ENCODE assay signal across 1 cellular context in the genomic region with DNA sequence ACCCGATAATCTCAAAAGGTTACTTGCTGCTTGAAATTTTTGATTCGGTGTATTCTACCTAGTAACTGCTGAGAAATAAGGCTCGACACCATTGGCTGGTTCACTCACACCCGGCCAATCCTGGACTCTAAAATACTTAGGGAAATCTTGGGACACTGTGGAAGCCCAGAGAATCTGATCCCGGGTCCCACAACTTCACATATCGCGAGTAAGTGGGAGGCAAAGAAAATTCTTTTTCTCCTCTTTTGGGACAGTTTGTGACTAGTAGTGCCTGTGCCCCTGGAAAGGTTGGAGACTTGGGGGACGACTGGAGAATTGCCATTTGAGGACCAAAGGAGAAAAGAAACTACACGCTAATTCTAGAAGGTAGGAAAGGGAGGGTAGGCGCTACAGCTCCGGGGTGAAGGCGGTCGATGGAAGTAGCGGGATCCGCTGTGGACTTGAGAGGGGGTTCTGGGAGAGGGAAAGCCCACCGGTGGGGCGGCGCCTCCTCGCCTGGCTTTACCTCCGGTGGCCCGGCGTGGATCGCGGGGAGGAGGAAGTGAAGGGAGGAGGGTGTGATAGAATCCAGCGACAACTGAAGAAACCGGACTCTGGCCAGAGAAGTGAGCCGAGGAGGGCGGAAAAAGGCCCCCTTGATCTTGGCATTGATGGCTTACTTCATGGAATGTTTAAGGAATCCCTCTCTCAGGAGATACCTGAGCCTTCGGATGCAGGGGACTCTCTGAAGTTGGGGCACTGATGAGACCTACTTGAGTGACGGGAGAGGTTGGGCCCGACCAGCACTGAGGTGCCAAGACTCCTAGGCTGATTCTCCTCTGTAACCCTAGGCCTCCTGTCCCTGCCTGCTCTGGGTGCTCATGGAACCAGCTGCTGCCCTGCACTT.
TF ChIP-seq lines count a peak whose summit lies in the region.

No MANE protein-coding gene starts in this region.

TF ChIP-seq in HepG2, 621 proteins besides CTCF, POLR2A, EP300 and RAD21 (continues in another document):
- TF ChIP-seq, protein P1, sequence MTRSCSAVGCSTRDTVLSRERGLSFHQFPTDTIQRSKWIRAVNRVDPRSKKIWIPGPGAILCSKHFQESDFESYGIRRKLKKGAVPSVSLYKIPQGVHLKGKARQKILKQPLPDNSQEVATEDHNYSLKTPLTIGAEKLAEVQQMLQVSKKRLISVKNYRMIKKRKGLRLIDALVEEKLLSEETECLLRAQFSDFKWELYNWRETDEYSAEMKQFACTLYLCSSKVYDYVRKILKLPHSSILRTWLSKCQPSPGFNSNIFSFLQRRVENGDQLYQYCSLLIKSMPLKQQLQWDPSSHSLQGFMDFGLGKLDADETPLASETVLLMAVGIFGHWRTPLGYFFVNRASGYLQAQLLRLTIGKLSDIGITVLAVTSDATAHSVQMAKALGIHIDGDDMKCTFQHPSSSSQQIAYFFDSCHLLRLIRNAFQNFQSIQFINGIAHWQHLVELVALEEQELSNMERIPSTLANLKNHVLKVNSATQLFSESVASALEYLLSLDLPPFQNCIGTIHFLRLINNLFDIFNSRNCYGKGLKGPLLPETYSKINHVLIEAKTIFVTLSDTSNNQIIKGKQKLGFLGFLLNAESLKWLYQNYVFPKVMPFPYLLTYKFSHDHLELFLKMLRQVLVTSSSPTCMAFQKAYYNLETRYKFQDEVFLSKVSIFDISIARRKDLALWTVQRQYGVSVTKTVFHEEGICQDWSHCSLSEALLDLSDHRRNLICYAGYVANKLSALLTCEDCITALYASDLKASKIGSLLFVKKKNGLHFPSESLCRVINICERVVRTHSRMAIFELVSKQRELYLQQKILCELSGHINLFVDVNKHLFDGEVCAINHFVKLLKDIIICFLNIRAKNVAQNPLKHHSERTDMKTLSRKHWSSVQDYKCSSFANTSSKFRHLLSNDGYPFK (CRISPR knock-in tag; IDR thresholded peaks at IDR 0.05; ENCODE audit: borderline replicate concordance): peak; percentile 34; the same call in 1 of the 2 replicates
- TF ChIP-seq KDM2A (CRISPR knock-in tag; IDR thresholded peaks at IDR 0.05; ENCODE audit: borderline replicate concordance, low read depth): peak; percentile 39; the same call in 1 of the 2 replicates
- TF ChIP-seq ZEB1 (IDR thresholded peaks at IDR 0.05; ENCODE audit: insufficient replicate concordance, low read depth): no peak
- peak; percentile 56 for TF ChIP-seq TAF1 (CRISPR knock-in tag; IDR thresholded peaks at IDR 0.05)
- peak; percentile 55; the same call in 1 of the 2 replicates for TF ChIP-seq NFKB2 (CRISPR knock-in tag; IDR thresholded peaks at IDR 0.05; ENCODE audit: borderline replicate concordance)
- TF ChIP-seq, protein P2, sequence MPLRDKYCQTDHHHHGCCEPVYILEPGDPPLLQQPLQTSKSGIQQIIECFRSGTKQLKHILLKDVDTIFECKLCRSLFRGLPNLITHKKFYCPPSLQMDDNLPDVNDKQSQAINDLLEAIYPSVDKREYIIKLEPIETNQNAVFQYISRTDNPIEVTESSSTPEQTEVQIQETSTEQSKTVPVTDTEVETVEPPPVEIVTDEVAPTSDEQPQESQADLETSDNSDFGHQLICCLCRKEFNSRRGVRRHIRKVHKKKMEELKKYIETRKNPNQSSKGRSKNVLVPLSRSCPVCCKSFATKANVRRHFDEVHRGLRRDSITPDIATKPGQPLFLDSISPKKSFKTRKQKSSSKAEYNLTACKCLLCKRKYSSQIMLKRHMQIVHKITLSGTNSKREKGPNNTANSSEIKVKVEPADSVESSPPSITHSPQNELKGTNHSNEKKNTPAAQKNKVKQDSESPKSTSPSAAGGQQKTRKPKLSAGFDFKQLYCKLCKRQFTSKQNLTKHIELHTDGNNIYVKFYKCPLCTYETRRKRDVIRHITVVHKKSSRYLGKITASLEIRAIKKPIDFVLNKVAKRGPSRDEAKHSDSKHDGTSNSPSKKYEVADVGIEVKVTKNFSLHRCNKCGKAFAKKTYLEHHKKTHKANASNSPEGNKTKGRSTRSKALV (CRISPR knock-in tag; IDR thresholded peaks at IDR 0.05): peak; percentile 56; the same call in 1 of the 2 replicates
- TF ChIP-seq, protein P3, sequence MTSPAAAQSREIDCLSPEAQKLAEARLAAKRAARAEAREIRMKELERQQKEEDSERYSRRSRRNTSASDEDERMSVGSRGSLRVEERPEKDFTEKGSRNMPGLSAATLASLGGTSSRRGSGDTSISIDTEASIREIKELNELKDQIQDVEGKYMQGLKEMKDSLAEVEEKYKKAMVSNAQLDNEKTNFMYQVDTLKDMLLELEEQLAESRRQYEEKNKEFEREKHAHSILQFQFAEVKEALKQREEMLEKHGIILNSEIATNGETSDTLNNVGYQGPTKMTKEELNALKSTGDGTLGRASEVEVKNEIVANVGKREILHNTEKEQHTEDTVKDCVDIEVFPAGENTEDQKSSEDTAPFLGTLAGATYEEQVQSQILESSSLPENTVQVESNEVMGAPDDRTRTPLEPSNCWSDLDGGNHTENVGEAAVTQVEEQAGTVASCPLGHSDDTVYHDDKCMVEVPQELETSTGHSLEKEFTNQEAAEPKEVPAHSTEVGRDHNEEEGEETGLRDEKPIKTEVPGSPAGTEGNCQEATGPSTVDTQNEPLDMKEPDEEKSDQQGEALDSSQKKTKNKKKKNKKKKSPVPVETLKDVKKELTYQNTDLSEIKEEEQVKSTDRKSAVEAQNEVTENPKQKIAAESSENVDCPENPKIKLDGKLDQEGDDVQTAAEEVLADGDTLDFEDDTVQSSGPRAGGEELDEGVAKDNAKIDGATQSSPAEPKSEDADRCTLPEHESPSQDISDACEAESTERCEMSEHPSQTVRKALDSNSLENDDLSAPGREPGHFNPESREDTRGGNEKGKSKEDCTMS (CRISPR knock-in tag; conservative IDR thresholded peaks at IDR 0.05): no peak
- TF ChIP-seq, protein P4, sequence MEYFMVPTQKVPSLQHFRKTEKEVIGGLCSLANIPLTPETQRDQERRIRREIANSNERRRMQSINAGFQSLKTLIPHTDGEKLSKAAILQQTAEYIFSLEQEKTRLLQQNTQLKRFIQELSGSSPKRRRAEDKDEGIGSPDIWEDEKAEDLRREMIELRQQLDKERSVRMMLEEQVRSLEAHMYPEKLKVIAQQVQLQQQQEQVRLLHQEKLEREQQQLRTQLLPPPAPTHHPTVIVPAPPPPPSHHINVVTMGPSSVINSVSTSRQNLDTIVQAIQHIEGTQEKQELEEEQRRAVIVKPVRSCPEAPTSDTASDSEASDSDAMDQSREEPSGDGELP (IDR thresholded peaks at IDR 0.05; ENCODE audit: borderline replicate concordance, low read depth): no peak
- no peak for TF ChIP-seq ZNF335 (CRISPR knock-in tag; IDR thresholded peaks at IDR 0.05)
- TF ChIP-seq KLF13 (CRISPR knock-in tag; IDR thresholded peaks at IDR 0.05): 0 out of 2 replicates have a peak, but pooled peaks have one; percentile 37
- peak; percentile 70; the same call in 1 of the 2 replicates for TF ChIP-seq KDM5A (IDR thresholded peaks at IDR 0.05; ENCODE audit: borderline replicate concordance, low read length)
- peak; percentile 72 for TF ChIP-seq ASH2L (IDR thresholded peaks at IDR 0.05; ENCODE audit: insufficient read length, low read depth, low read length)
- 0 out of 2 replicates have a peak, but pooled peaks have one; percentile 26 for TF ChIP-seq MYC (CRISPR knock-in tag; IDR thresholded peaks at IDR 0.05; ENCODE audit: borderline replicate concordance)
- TF ChIP-seq, protein P5, sequence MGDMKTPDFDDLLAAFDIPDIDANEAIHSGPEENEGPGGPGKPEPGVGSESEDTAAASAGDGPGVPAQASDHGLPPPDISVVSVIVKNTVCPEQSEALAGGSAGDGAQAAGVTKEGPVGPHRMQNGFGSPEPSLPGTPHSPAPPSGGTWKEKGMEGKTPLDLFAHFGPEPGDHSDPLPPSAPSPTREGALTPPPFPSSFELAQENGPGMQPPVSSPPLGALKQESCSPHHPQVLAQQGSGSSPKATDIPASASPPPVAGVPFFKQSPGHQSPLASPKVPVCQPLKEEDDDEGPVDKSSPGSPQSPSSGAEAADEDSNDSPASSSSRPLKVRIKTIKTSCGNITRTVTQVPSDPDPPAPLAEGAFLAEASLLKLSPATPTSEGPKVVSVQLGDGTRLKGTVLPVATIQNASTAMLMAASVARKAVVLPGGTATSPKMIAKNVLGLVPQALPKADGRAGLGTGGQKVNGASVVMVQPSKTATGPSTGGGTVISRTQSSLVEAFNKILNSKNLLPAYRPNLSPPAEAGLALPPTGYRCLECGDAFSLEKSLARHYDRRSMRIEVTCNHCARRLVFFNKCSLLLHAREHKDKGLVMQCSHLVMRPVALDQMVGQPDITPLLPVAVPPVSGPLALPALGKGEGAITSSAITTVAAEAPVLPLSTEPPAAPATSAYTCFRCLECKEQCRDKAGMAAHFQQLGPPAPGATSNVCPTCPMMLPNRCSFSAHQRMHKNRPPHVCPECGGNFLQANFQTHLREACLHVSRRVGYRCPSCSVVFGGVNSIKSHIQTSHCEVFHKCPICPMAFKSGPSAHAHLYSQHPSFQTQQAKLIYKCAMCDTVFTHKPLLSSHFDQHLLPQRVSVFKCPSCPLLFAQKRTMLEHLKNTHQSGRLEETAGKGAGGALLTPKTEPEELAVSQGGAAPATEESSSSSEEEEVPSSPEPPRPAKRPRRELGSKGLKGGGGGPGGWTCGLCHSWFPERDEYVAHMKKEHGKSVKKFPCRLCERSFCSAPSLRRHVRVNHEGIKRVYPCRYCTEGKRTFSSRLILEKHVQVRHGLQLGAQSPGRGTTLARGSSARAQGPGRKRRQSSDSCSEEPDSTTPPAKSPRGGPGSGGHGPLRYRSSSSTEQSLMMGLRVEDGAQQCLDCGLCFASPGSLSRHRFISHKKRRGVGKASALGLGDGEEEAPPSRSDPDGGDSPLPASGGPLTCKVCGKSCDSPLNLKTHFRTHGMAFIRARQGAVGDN (CRISPR knock-in tag; IDR thresholded peaks at IDR 0.05): peak; percentile 80
- no peak for TF ChIP-seq BRCA1 (CRISPR knock-in tag; IDR thresholded peaks at IDR 0.05)
- no peak for TF ChIP-seq ZNF17 (CRISPR knock-in tag; IDR thresholded peaks at IDR 0.05)
- TF ChIP-seq, protein P6, sequence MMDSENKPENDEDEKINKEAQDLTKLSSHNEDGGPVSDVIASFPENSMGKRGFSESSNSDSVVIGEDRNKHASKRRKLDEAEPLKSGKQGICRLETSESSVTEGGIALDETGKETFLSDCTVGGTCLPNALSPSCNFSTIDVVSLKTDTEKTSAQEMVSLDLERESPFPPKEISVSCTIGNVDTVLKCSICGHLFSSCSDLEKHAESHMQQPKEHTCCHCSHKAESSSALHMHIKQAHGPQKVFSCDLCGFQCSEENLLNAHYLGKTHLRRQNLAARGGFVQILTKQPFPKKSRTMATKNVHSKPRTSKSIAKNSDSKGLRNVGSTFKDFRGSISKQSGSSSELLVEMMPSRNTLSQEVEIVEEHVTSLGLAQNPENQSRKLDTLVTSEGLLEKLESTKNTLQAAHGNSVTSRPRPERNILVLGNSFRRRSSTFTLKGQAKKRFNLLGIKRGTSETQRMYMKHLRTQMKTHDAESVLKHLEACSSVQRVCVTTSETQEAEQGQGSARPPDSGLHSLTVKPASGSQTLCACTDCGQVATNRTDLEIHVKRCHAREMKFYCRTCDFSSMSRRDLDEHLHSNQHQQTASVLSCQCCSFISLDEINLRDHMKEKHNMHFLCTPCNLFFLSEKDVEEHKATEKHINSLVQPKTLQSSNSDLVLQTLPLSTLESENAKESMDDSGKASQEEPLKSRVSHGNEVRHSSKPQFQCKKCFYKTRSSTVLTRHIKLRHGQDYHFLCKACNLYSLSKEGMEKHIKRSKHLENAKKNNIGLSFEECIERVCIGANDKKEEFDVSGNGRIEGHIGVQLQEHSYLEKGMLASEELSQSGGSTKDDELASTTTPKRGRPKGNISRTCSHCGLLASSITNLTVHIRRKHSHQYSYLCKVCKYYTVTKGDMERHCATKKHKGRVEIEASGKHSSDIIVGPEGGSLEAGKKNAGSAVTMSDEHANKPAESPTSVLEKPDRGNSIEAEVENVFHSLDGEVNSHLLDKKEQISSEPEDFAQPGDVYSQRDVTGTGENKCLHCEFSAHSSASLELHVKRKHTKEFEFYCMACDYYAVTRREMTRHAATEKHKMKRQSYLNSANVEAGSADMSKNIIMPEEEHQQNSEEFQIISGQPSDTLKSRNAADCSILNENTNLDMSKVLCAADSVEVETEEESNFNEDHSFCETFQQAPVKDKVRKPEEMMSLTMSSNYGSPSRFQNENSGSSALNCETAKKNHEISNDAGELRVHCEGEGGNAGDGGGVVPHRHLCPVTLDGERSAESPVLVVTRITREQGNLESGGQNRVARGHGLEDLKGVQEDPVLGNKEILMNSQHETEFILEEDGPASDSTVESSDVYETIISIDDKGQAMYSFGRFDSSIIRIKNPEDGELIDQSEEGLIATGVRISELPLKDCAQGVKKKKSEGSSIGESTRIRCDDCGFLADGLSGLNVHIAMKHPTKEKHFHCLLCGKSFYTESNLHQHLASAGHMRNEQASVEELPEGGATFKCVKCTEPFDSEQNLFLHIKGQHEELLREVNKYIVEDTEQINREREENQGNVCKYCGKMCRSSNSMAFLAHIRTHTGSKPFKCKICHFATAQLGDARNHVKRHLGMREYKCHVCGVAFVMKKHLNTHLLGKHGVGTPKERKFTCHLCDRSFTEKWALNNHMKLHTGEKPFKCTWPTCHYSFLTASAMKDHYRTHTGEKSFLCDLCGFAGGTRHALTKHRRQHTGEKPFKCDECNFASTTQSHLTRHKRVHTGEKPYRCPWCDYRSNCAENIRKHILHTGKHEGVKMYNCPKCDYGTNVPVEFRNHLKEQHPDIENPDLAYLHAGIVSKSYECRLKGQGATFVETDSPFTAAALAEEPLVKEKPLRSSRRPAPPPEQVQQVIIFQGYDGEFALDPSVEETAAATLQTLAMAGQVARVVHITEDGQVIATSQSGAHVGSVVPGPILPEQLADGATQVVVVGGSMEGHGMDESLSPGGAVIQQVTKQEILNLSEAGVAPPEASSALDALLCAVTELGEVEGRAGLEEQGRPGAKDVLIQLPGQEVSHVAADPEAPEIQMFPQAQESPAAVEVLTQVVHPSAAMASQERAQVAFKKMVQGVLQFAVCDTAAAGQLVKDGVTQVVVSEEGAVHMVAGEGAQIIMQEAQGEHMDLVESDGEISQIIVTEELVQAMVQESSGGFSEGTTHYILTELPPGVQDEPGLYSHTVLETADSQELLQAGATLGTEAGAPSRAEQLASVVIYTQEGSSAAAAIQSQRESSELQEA (CRISPR knock-in tag; IDR thresholded peaks at IDR 0.05; ENCODE audit: not compliant biosample characterization): peak; percentile 21
- no peak for TF ChIP-seq FOSL1 (CRISPR knock-in tag; IDR thresholded peaks at IDR 0.05; ENCODE audit: borderline replicate concordance)
- TF ChIP-seq, protein P7, sequence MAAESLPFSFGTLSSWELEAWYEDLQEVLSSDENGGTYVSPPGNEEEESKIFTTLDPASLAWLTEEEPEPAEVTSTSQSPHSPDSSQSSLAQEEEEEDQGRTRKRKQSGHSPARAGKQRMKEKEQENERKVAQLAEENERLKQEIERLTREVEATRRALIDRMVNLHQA (CRISPR knock-in tag; IDR thresholded peaks at IDR 0.05): no peak
- TF ChIP-seq NFATC3 (CRISPR knock-in tag; IDR thresholded peaks at IDR 0.05): no peak
- no peak for TF ChIP-seq AKAP8 (CRISPR knock-in tag; IDR thresholded peaks at IDR 0.05)
- TF ChIP-seq MAF1 (CRISPR knock-in tag; IDR thresholded peaks at IDR 0.05; ENCODE audit: borderline replicate concordance): no peak
- peak; percentile 51; the same call in 1 of the 2 replicates for TF ChIP-seq GABPB1 (CRISPR knock-in tag; IDR thresholded peaks at IDR 0.05)
- TF ChIP-seq STAG1 (CRISPR knock-in tag; IDR thresholded peaks at IDR 0.05): peak; percentile 16; the same call in 1 of the 2 replicates
- TF ChIP-seq HIVEP1 (CRISPR knock-in tag; IDR thresholded peaks at IDR 0.05): peak; percentile 17; the same call in 1 of the 2 replicates
- no peak for TF ChIP-seq CBX2 (IDR thresholded peaks at IDR 0.05; ENCODE audit: low read depth, low read length)
- TF ChIP-seq CBX2 (CRISPR knock-in tag; IDR thresholded peaks at IDR 0.05; ENCODE audit: low read depth): no peak
- TF ChIP-seq MTA3 (CRISPR knock-in tag; IDR thresholded peaks at IDR 0.05): no peak
- no peak for TF ChIP-seq ZNF629 (CRISPR knock-in tag; conservative IDR thresholded peaks at IDR 0.05)
- no peak for TF ChIP-seq ZBTB7B (CRISPR knock-in tag; IDR thresholded peaks at IDR 0.05)
- no peak for TF ChIP-seq HOXA9 (CRISPR knock-in tag; IDR thresholded peaks at IDR 0.05; ENCODE audit: borderline replicate concordance)
